27 cellular contexts compared by ENCODE assay signal in genomic region chr15:72890043-72890442, GRCh38.
DNase-seq lines count a peak whose midpoint lies in the region; ATAC-seq, FAIRE-seq and TF ChIP-seq lines count a peak whose summit lies in the region.
"Had no signal": no experiment of that assay in that cellular context is flagged by ENCODE, and none has a peak within 500 bp of the region (broad histone marks: within the 10 kb centered on the region; RNA-seq: fewer than 3 reads in every experiment).

No MANE protein-coding gene starts in this region.

- H3K36me3 Mint-ChIP-seq in naive thymus-derived CD8-positive, alpha-beta T cell, result peaks cover 0 to 7% (median 5%) of the 10 kb centered on the region in 3 donors
- H3K36me3 Mint-ChIP-seq: stimulated activated naive B cell treated with anti-CD40 and anti-IgM and Interleukin-4, amounts not matched to agents 10 μg/mL and 1 μg/mL and 100 μg/mL, for 72 hours had no signal

- no peak overlapping the region for H3K4me3 Mint-ChIP-seq in naive thymus-derived CD8-positive, alpha-beta T cell
- H3K4me3 Mint-ChIP-seq: activated CD4-positive, alpha-beta T cell treated with anti-CD3 and anti-CD28 coated beads, Interleukin-2, amount 10 ng/mL, durations not matched to agents 7 days and 5 days; CD4-positive, alpha-beta T cell; stimulated activated naive B cell treated with anti-CD40 and anti-IgM and Interleukin-4, amounts not matched to agents 10 μg/mL and 1 μg/mL and 100 μg/mL, for 72 hours had no signal

- DNase-seq in D721Med (ENCODE audit: insufficient read length, low spot score) (no peak), NCI-H2171 (lab: John Stamatoyannopoulos, UW) (peak; percentile 99), cerebellum (ENCODE audit: low spot score) (peak; percentile 13), posterior cingulate gyrus (peak in 8 of 10 donors; percentile 43 to 94 (median 63)), DMS153 treated with DMSO at 0.1 percent for 48 hours (lab: John Stamatoyannopoulos, UW; ENCODE audit: unreplicated experiment) (no peak), OCI-M1 (lab: John Stamatoyannopoulos, UW) (no peak), COLO668 (lab: John Stamatoyannopoulos, UW; ENCODE audit: unreplicated experiment) (no peak)
- no peak for DNase-seq in naive thymus-derived CD8-positive, alpha-beta T cell
- DNase-seq: activated CD4-positive, alpha-beta T cell treated with anti-CD3 and anti-CD28 coated beads, Interleukin-2, amount 10 ng/mL, durations not matched to agents 7 days and 5 days; activated naive CD4-positive, alpha-beta T cell treated with Interleukin-2 at 50 U/mL for 16 hours; activated T-cell treated with anti-CD3 and anti-CD28 coated beads, Interleukin-2, amount 50 U/mL, for 48 hours; body of pancreas; CD4-positive, alpha-beta T cell; DMS53; IMR-90; mucosa of descending colon; NCI-H1048; NCI-H2029 treated with DMSO at 0.1 percent for 48 hours; NK-92 treated with Interleukin-12 subunit alpha and Interleukin-12 subunit beta, amount 100 ng/mL, for 24 hours; SHP77; sigmoid colon; stimulated activated naive B cell treated with anti-CD40 and anti-IgM and Interleukin-4, amounts not matched to agents 10 μg/mL and 1 μg/mL and 100 μg/mL, for 72 hours; T-helper 9 cell had no signal

- H3K27me3 Mint-ChIP-seq in naive thymus-derived CD8-positive, alpha-beta T cell, result peaks cover 6 to 50% (median 18%) of the 10 kb centered on the region in 5 donors

- no peak for ATAC-seq in naive thymus-derived CD8-positive, alpha-beta T cell
- ATAC-seq: body of pancreas; mucosa of descending colon; stimulated activated naive B cell treated with anti-CD40 and anti-IgM and Interleukin-4, amounts not matched to agents 10 μg/mL and 1 μg/mL and 100 μg/mL, for 72 hours had no signal

- no peak for TF ChIP-seq CTCF in D721Med (IDR thresholded peaks at IDR 0.05; ENCODE audit: insufficient read depth, missing control alignments)

- intact Hi-C loops in posterior cingulate gyrus (cut with DNase I), result no loop called here

- H3K27ac Mint-ChIP-seq in naive thymus-derived CD8-positive, alpha-beta T cell, result no peak overlapping the region
- H3K27ac Mint-ChIP-seq: activated CD4-positive, alpha-beta T cell treated with anti-CD3 and anti-CD28 coated beads, Interleukin-2, amount 10 ng/mL, durations not matched to agents 7 days and 5 days; CD4-positive, alpha-beta T cell; progenitor cell of endocrine pancreas; stimulated activated naive B cell treated with anti-CD40 and anti-IgM and Interleukin-4, amounts not matched to agents 10 μg/mL and 1 μg/mL and 100 μg/mL, for 72 hours had no signal

- peak; percentile 66 for FAIRE-seq in D721Med (lab: Jason Lieb, UNC)
- FAIRE-seq: G401.6, H54, islet of Langerhans had no signal

- POLR2A ChIA-PET in naive thymus-derived CD8-positive, alpha-beta T cell (lab: Charles Lee), result no interaction called here

- H3K4me1 Mint-ChIP-seq in naive thymus-derived CD8-positive, alpha-beta T cell, result no peaks in the 10 kb centered on the region
- H3K4me1 Mint-ChIP-seq: activated CD4-positive, alpha-beta T cell treated with anti-CD3 and anti-CD28 coated beads, Interleukin-2, amount 10 ng/mL, durations not matched to agents 7 days and 5 days; stimulated activated naive B cell treated with anti-CD40 and anti-IgM and Interleukin-4, amounts not matched to agents 10 μg/mL and 1 μg/mL and 100 μg/mL, for 72 hours had no signal

- peaks cover 0 to 13% (median 2%) of the 10 kb centered on the region in 9 donors for H3K9me3 Mint-ChIP-seq in naive thymus-derived CD8-positive, alpha-beta T cell
- H3K9me3 Mint-ChIP-seq: activated CD4-positive, alpha-beta T cell treated with anti-CD3 and anti-CD28 coated beads, Interleukin-2, amount 10 ng/mL, durations not matched to agents 7 days and 5 days had no signal

Comparison
In these comparisons a context has a peak if more than half of its experiments do, and no peak if none do; other contexts are left out.
1. DNase-seq: peak in NCI-H2171 (single experiment), cerebellum (single experiment) and posterior cingulate gyrus (8 of 10); none in D721Med (single experiment), DMS153 treated with DMSO at 0.1 percent for 48 hours (single experiment), OCI-M1 (single experiment), COLO668 (single experiment) and naive thymus-derived CD8-positive, alpha-beta T cell (0 of 10).